Comparison of ENCODE assay signal across 16 cellular contexts in the genomic region with DNA sequence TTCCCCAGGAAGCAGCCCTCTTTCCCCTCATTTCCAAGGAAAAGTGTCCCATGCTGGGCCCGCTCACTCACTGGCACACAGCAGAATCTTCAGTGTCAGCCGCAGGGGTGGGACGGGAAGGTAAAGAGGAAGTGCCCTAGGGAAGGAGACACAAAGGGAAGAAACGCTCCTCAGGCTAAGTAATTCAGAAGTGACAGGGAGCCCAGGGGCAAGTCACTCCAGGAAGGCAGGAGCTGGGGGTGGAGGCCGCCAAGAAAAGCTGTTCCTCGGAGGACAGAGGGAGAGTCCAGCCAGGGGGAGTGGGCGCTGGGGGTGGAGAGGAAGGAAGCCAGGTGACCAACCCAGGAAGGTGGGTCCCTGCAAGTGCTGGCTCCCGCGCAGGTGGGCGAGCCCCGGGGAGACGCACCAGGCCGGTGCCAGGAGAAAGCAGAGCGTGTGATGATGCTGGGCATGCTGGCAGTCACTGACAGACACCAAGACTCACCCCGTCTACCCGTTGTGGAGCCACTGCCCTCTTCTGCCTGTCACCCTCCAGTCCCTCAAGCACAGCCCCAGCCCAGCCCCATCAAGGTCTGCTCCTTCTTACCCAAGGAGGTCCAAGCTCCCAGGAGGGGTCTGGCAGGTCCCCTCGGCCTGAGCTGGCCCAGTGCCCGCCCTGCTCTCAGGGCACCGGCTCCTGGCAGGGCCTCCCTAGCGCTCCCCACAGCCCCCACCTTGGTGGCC. TPM values are rescaled to one million over a fixed set of nuclear protein-coding genes. Genes with fewer than 3 reads are reported as not detected.
DNase-seq lines count a peak whose midpoint lies in the region; ATAC-seq and TF ChIP-seq lines count a peak whose summit lies in the region.
"Had no signal": no experiment of that assay in that cellular context is flagged by ENCODE, and none has a peak within 500 bp of the region (broad histone marks: within the 10 kb centered on the region; RNA-seq: fewer than 3 reads in every experiment).

No MANE protein-coding gene starts in this region.

- no peak overlapping the region for H2BK5ac ChIP-seq in IMR-90 (ENCODE audit: low read depth, low read length, poor library complexity, severe bottlenecking)

- no peak overlapping the region for H3K23ac ChIP-seq in IMR-90 (ENCODE audit: low read depth, low read length)

- peaks cover 53% of the 10 kb centered on the region for H4K20me1 ChIP-seq in IMR-90 (ENCODE audit: insufficient read depth, low read length)

- 95% methylated on average over 15 of the region's 20 CpGs; no CpG with 5 or more reads in 1 of the 2 experiments for WGBS in IMR-90 (ENCODE audit: extremely low coverage in 2 of 2, insufficient read length in 1 of 2), 2 experiments

- H2AK5ac ChIP-seq in IMR-90 (ENCODE audit: low read depth, low read length) = no peak overlapping the region

- no peak overlapping the region for H2BK120ac ChIP-seq in IMR-90 (ENCODE audit: low read depth, low read length)

- H3K9me3 Mint-ChIP-seq in CD4-positive, CD25-positive, alpha-beta regulatory T cell = no peaks in the 10 kb centered on the region
- H3K9me3 Mint-ChIP-seq in dendritic cell treated with granulocyte-macrophage colony-stimulating factor and Interleukin-4, amounts not matched to agents 40 ng/mL and 50 ng/mL, for 4 days = no peaks in the 10 kb centered on the region
- H3K9me3 Mint-ChIP-seq in natural killer cell treated with Interleukin-12 subunit alpha and Interleukin-12 subunit beta and Interleukin-15 and Interleukin-18, amount 100 ng/mL, for 72 hours = no peaks in the 10 kb centered on the region
- H3K9me3 Mint-ChIP-seq: activated naive CD8-positive, alpha-beta T cell treated with anti-CD3 and anti-CD28 coated beads for 36 hours; CD8-positive, alpha-beta memory T cell had no signal

- H3K27me3 Mint-ChIP-seq in CD4-positive, CD25-positive, alpha-beta regulatory T cell = no peaks in the 10 kb centered on the region
- no peaks in the 10 kb centered on the region for H3K27me3 Mint-ChIP-seq in dendritic cell treated with granulocyte-macrophage colony-stimulating factor and Interleukin-4, amounts not matched to agents 40 ng/mL and 50 ng/mL, for 4 days
- peaks cover 0 to 2% of the 10 kb centered on the region in 2 donors for H3K27me3 Mint-ChIP-seq in natural killer cell treated with Interleukin-12 subunit alpha and Interleukin-12 subunit beta and Interleukin-15 and Interleukin-18, amount 100 ng/mL, for 72 hours
- H3K27me3 Mint-ChIP-seq: activated naive CD8-positive, alpha-beta T cell treated with anti-CD3 and anti-CD28 coated beads for 36 hours; CD8-positive, alpha-beta memory T cell had no signal

- peaks cover 8 to 35% (median 16%) of the 10 kb centered on the region in 4 donors for H3K4me1 Mint-ChIP-seq in CD4-positive, CD25-positive, alpha-beta regulatory T cell
- H3K4me1 Mint-ChIP-seq in dendritic cell treated with granulocyte-macrophage colony-stimulating factor and Interleukin-4, amounts not matched to agents 40 ng/mL and 50 ng/mL, for 4 days (ENCODE audit: low read depth) = peaks cover 54% of the 10 kb centered on the region
- peaks cover 16 to 24% of the 10 kb centered on the region in 2 donors for H3K4me1 Mint-ChIP-seq in natural killer cell treated with Interleukin-12 subunit alpha and Interleukin-12 subunit beta and Interleukin-15 and Interleukin-18, amount 100 ng/mL, for 72 hours (ENCODE audit: low read depth in 2 of 2)

- peaks cover 8% of the 10 kb centered on the region; the same call in 1 of the 2 replicates for H3K9me1 ChIP-seq in IMR-90 (ENCODE audit: insufficient read depth, low read length)

- H3K27ac ChIP-seq in CD4-positive, CD25-positive, alpha-beta regulatory T cell (ENCODE audit: insufficient read depth, low read length, poor library complexity, severe bottlenecking) = no peak overlapping the region
- no peak overlapping the region for H3K27ac ChIP-seq in IMR-90 (ENCODE audit: insufficient read depth, low read length)
- no peak overlapping the region for H3K27ac ChIP-seq in A673 (ENCODE audit: low read depth, low read length, poor library complexity, severe bottlenecking)
- H3K27ac ChIP-seq: cardiac muscle cell, SK-N-MC, thyroid gland had no signal

- no peak overlapping the region for H3K56ac ChIP-seq in IMR-90 (ENCODE audit: extremely low read depth, insufficient read depth, low read length)

- no peak overlapping the region for H2BK15ac ChIP-seq in IMR-90 (ENCODE audit: low read depth, low read length)

- no peak for TF ChIP-seq CTCF in IMR-90 (conservative IDR thresholded peaks at IDR 0.05; ENCODE audit: low read depth, low read length)
- no peak for TF ChIP-seq CTCF in A673 (conservative IDR thresholded peaks at IDR 0.05; ENCODE audit: low read depth, low read length)

- H3K27me3 ChIP-seq in CD4-positive, CD25-positive, alpha-beta regulatory T cell (ENCODE audit: control insufficient read depth, insufficient read depth, low read length) = no peaks in the 10 kb centered on the region
- H3K27me3 ChIP-seq in IMR-90 (ENCODE audit: control insufficient read depth, insufficient read depth, low read length) (no peaks in the 10 kb centered on the region), A673 (replicated peaks; ENCODE audit: insufficient read depth, low read depth, low read length, poor library complexity) (no peaks in the 10 kb centered on the region)
- H3K27me3 ChIP-seq: cardiac muscle cell, thyroid gland had no signal

- H3K14ac ChIP-seq in IMR-90 (replicated peaks; ENCODE audit: low read depth, low read length) = no peak overlapping the region

- TF ChIP-seq RAD21 in IMR-90 (IDR thresholded peaks at IDR 0.05; ENCODE audit: low read length) = no peak

- no peak for ATAC-seq in CD4-positive, CD25-positive, alpha-beta regulatory T cell (ENCODE audit: low read depth in 2 of 2)
- ATAC-seq in IMR-90 (ENCODE audit: low read depth) (no peak), HG03354 (IDR thresholded peaks at IDR 0.05; ENCODE audit: poor library complexity, severe bottlenecking, unreplicated experiment) (no peak)
- no peak for ATAC-seq in natural killer cell treated with Interleukin-12 subunit alpha and Interleukin-12 subunit beta and Interleukin-15 and Interleukin-18, amount 100 ng/mL, for 72 hours

- peaks cover 25 to 70% of the 10 kb centered on the region in 2 experiments for H3K79me1 ChIP-seq in IMR-90 (ENCODE audit: low read depth in 1 of 2, low read length in 2 of 2)

- in situ Hi-C loops in IMR-90 (cut with MboI; ENCODE audit: low sequenced_read_pairs) = no loop called here

- no peak overlapping the region for H3K9ac ChIP-seq in IMR-90 (ENCODE audit: low read depth, low read length)

- H4K8ac ChIP-seq in IMR-90 (ENCODE audit: low read depth in 2 of 2, low read length in 2 of 2) = no peak overlapping the region

- peak overlapping the region in 1 of 4 donors; percentile 51 for H3K4me3 Mint-ChIP-seq in CD4-positive, CD25-positive, alpha-beta regulatory T cell
- peak overlapping the region; percentile 2 for H3K4me3 Mint-ChIP-seq in dendritic cell treated with granulocyte-macrophage colony-stimulating factor and Interleukin-4, amounts not matched to agents 40 ng/mL and 50 ng/mL, for 4 days
- no peak overlapping the region for H3K4me3 Mint-ChIP-seq in natural killer cell treated with Interleukin-12 subunit alpha and Interleukin-12 subunit beta and Interleukin-15 and Interleukin-18, amount 100 ng/mL, for 72 hours
- H3K4me3 Mint-ChIP-seq: activated naive CD8-positive, alpha-beta T cell treated with anti-CD3 and anti-CD28 coated beads for 36 hours had no signal

- DNase-seq in CD4-positive, CD25-positive, alpha-beta regulatory T cell = peak in 1 of 3 donors; percentile 0
- no peak for DNase-seq in IMR-90
- peak; percentile 50 for DNase-seq in natural killer cell treated with Interleukin-12 subunit alpha and Interleukin-12 subunit beta and Interleukin-15 and Interleukin-18, amount 100 ng/mL, for 72 hours (ENCODE audit: low spot score)
- DNase-seq in NCI-H2029 (lab: John Stamatoyannopoulos, UW) = no peak
- DNase-seq in NCI-H446 treated with DMSO at 0.1 percent for 48 hours (lab: John Stamatoyannopoulos, UW) = no peak
- DNase-seq in A673 (ENCODE audit: low spot score) = no peak
- DNase-seq: activated naive CD8-positive, alpha-beta T cell treated with anti-CD3 and anti-CD28 coated beads for 36 hours; MV-4-11; NCI-H2171; NK-92 treated with Interleukin-12 subunit alpha and Interleukin-12 subunit beta, amount 100 ng/mL, for 24 hours had no signal

- dilution Hi-C loops in IMR-90 (cut with HindIII; ENCODE audit: low sequenced_read_pairs, unreplicated experiment) = no loop called here

- H3K4ac ChIP-seq in IMR-90 (ENCODE audit: low read depth, low read length) = no peak overlapping the region

- H3K9me3 ChIP-seq in CD4-positive, CD25-positive, alpha-beta regulatory T cell (ENCODE audit: control insufficient read depth in 2 of 2, low read length in 2 of 2) = no peaks in the 10 kb centered on the region
- H3K9me3 ChIP-seq in IMR-90 (ENCODE audit: control insufficient read depth, insufficient read depth, low read length) (no peaks in the 10 kb centered on the region), A673 (ENCODE audit: low read depth, low read length, poor library complexity, severe bottlenecking) (no peaks in the 10 kb centered on the region)
- H3K9me3 ChIP-seq: thyroid gland had no signal

- H2AFZ ChIP-seq in IMR-90 (replicated peaks; ENCODE audit: low read length, poor library complexity) = peak overlapping the region; percentile 3

- no peak for TF ChIP-seq POLR2A in IMR-90 (IDR thresholded peaks at IDR 0.05; ENCODE audit: low read depth, low read length)

- no peak overlapping the region for H4K5ac ChIP-seq in IMR-90 (ENCODE audit: low read depth, low read length)

- H4K91ac ChIP-seq in IMR-90 (ENCODE audit: insufficient read depth, low read depth, low read length) = no peak overlapping the region

- no peak overlapping the region for H2AK9ac ChIP-seq in IMR-90 (replicated peaks; ENCODE audit: low read depth, low read length, poor library complexity)

- CTCF ChIA-PET in IMR-90 (lab: Yijun Ruan, JAX) (no interaction called here), A673 (lab: Charles Lee) (no interaction called here)

- no peak overlapping the region for H2BK20ac ChIP-seq in IMR-90 (ENCODE audit: low read depth, low read length)

- H3K4me2 ChIP-seq in IMR-90 (ENCODE audit: low read depth, low read length) = no peak overlapping the region

- H3K27ac Mint-ChIP-seq in CD4-positive, CD25-positive, alpha-beta regulatory T cell = peak overlapping the region in 2 of 3 donors; percentile 25 to 87
- peak overlapping the region; percentile 57 for H3K27ac Mint-ChIP-seq in dendritic cell treated with granulocyte-macrophage colony-stimulating factor and Interleukin-4, amounts not matched to agents 40 ng/mL and 50 ng/mL, for 4 days
- no peak overlapping the region for H3K27ac Mint-ChIP-seq in natural killer cell treated with Interleukin-12 subunit alpha and Interleukin-12 subunit beta and Interleukin-15 and Interleukin-18, amount 100 ng/mL, for 72 hours

- H3K4me3 ChIP-seq in CD4-positive, CD25-positive, alpha-beta regulatory T cell (ENCODE audit: low read depth, low read length) = no peak overlapping the region
- no peak overlapping the region for H3K4me3 ChIP-seq in IMR-90 (ENCODE audit: insufficient read depth, low read depth, low read length)
- H3K4me3 ChIP-seq in A673 (ENCODE audit: low read depth, low read length, poor library complexity, severe bottlenecking) = no peak overlapping the region
- H3K4me3 ChIP-seq: cardiac muscle cell, SK-N-MC, thyroid gland had no signal

- POLR2A ChIA-PET in IMR-90 (lab: Charles Lee; ENCODE audit: unreplicated experiment) = no interaction called here
- POLR2A ChIA-PET in A673 (lab: Charles Lee; ENCODE audit: low non-redundant PET) = no interaction called here

- H3K4me1 ChIP-seq in CD4-positive, CD25-positive, alpha-beta regulatory T cell (ENCODE audit: control insufficient read depth, insufficient read depth, low read length, poor library complexity, severe bottlenecking) = peaks cover 20% of the 10 kb centered on the region
- H3K4me1 ChIP-seq in IMR-90 (ENCODE audit: control insufficient read depth, insufficient read depth, low read length) (no peaks in the 10 kb centered on the region; the same call in 1 of the 2 replicates), A673 (ENCODE audit: insufficient read depth, low read length, poor library complexity, severe bottlenecking) (peaks cover 10% of the 10 kb centered on the region)

- H3K36me3 Mint-ChIP-seq in CD4-positive, CD25-positive, alpha-beta regulatory T cell = peaks cover 4% of the 10 kb centered on the region
- peaks cover 34% of the 10 kb centered on the region for H3K36me3 Mint-ChIP-seq in dendritic cell treated with granulocyte-macrophage colony-stimulating factor and Interleukin-4, amounts not matched to agents 40 ng/mL and 50 ng/mL, for 4 days (ENCODE audit: low read depth)
- H3K36me3 Mint-ChIP-seq in natural killer cell treated with Interleukin-12 subunit alpha and Interleukin-12 subunit beta and Interleukin-15 and Interleukin-18, amount 100 ng/mL, for 72 hours = no peaks in the 10 kb centered on the region

- no peaks in the 10 kb centered on the region for H3K36me3 ChIP-seq in CD4-positive, CD25-positive, alpha-beta regulatory T cell (ENCODE audit: control insufficient read depth, insufficient read depth, low read length)
- H3K36me3 ChIP-seq in IMR-90 (ENCODE audit: control insufficient read depth, insufficient read depth, low read length) (peaks cover 28% of the 10 kb centered on the region), A673 (ENCODE audit: insufficient read depth, low read length, poor library complexity, severe bottlenecking) (no peaks in the 10 kb centered on the region)
- H3K36me3 ChIP-seq: cardiac muscle cell, thyroid gland had no signal

- intact Hi-C loops in IMR-90 (cut with micrococcal nuclease) (no loop called here), A673 (cut with micrococcal nuclease; ENCODE audit: unreplicated experiment) (no loop called here)
- intact Hi-C loops in dendritic cell treated with granulocyte-macrophage colony-stimulating factor and Interleukin-4, amounts not matched to agents 40 ng/mL and 50 ng/mL, for 4 days (cut with micrococcal nuclease) = no loop called here

- no peak overlapping the region for H3K18ac ChIP-seq in IMR-90 (ENCODE audit: low read depth, low read length)

- BruUV-seq in IMR-90 (replicated peaks; lab: Mats Ljungman, UMichigan) (no TSS peak), A673 (replicated peaks; lab: Mats Ljungman, UMichigan) (no TSS peak)

RNA-seq across cellular contexts. Expression of gene HDAC4, which starts 21.7 kb away (rescaled TPM):
- total RNA-seq in CD4-positive, CD25-positive, alpha-beta regulatory T cell = 118 TPM
- 1 to 10 TPM; 6.5 to 9.0 (median 7.9) TPM for polyA plus RNA-seq in CD4-positive, CD25-positive, alpha-beta regulatory T cell
- 3.3 and 7.2 TPM in 2 replicates for total RNA-seq in IMR-90 (2012; rRNA removed)
- polyA plus RNA-seq in IMR-90 (2012; rRNA removed) = 4.1 and 7.4 TPM in 2 replicates
- 1.3 and 7.1 TPM in 2 replicates for polyA plus RNA-seq in IMR-90 (2012; cell fraction: cytosol; rRNA removed)
- 24.5 and 34.9 TPM in 2 replicates for polyA plus RNA-seq in IMR-90 (2012; cell fraction: nucleus; rRNA removed; ENCODE audit: low replicate concordance)
- 10 to 100 TPM; 22.3 to 48.6 TPM for total RNA-seq in natural killer cell treated with Interleukin-12 subunit alpha and Interleukin-12 subunit beta and Interleukin-15 and Interleukin-18, amount 100 ng/mL, for 72 hours
- total RNA-seq in A673 (2021) = 36.0 and 40.0 TPM in 2 replicates

Comparison
In these comparisons a context has a peak if more than half of its experiments do, and no peak if none do; other contexts are left out.
1. H3K27ac Mint-ChIP-seq: peak in CD4-positive, CD25-positive, alpha-beta regulatory T cell (2 of 3) and dendritic cell treated with granulocyte-macrophage colony-stimulating factor and Interleukin-4, amounts not matched to agents 40 ng/mL and 50 ng/mL, for 4 days (single experiment); none in natural killer cell treated with Interleukin-12 subunit alpha and Interleukin-12 subunit beta and Interleukin-15 and Interleukin-18, amount 100 ng/mL, for 72 hours (0 of 2).